In the genomic region with DNA sequence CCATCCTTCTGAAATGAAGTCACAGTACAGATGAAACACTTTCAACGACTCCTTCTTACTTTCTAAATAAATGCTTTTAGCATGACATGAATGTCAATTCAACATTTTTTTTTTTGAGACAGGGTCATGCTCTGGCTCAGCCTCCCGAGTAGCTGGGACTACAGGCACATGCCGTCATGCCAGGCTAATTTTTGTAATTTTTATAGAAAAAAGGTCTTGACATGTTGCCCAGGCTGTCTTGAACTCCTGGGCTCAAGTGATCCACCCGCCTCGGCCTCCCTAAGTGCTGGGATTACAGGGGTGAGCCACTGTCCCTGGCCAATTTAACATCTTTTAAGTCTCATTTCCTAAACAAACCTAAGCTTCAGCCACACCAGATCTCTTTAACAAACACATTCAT, we compare ENCODE assay signal across 15 cellular contexts. TPM values are rescaled to one million over a fixed set of nuclear protein-coding genes. Genes with fewer than 3 reads are reported as not detected.
DNase-seq lines count a peak whose midpoint lies in the region; ATAC-seq and TF ChIP-seq lines count a peak whose summit lies in the region.
"Had no signal": no experiment of that assay in that cellular context is flagged by ENCODE, and none has a peak within 500 bp of the region (broad histone marks: within the 10 kb centered on the region; RNA-seq: fewer than 3 reads in every experiment).

No MANE protein-coding gene starts in this region.

- H3K36me3 Mint-ChIP-seq in activated T-helper 17 cell treated with anti-CD3 and anti-CD28 coated beads, Interleukin-2, amount 50 U/mL, for 72 hours (ENCODE audit: low read depth), result peaks cover 22% of the 10 kb centered on the region
- peaks cover 63% of the 10 kb centered on the region for H3K36me3 Mint-ChIP-seq in stimulated activated effector memory CD8-positive, alpha-beta T cell treated with anti-CD3 and anti-CD28 coated beads, Interleukin-12 subunit alpha, Interleukin-12 subunit beta, amount 100 ng/mL, for 72 hours
- peaks cover 20% of the 10 kb centered on the region for H3K36me3 Mint-ChIP-seq in natural killer cell
- H3K36me3 Mint-ChIP-seq in T-helper 2 cell treated with Interferon-gamma antibody and Interleukin-4, amounts not matched to agents 5 μg/mL and 100 μg/mL, for 36 hours (ENCODE audit: low read depth), result peaks cover 54% of the 10 kb centered on the region

- peak overlapping the region; percentile 61 for H3K27ac ChIP-seq in DND-41 (ENCODE audit: low read length)
- H3K27ac ChIP-seq in mesodermal cell (ENCODE audit: low read depth, low read length, severe bottlenecking), result peak overlapping the region; percentile 41
- H3K27ac ChIP-seq: BLaER1 had no signal

- H3K36me3 ChIP-seq in DND-41 (ENCODE audit: insufficient read depth, low read length) (peaks cover 83% of the 10 kb centered on the region), mesodermal cell (ENCODE audit: control insufficient read depth, insufficient read depth, low read length) (peaks cover 6% of the 10 kb centered on the region)
- H3K36me3 ChIP-seq: BLaER1 had no signal

- H3K9ac ChIP-seq in DND-41 (ENCODE audit: low read depth, low read length), result no peak overlapping the region
- H3K9ac ChIP-seq: BLaER1 had no signal

- intact Hi-C loops in natural killer cell (cut with micrococcal nuclease), result no loop called here

- no peak overlapping the region for H3K4me3 ChIP-seq in DND-41 (ENCODE audit: low read depth in 1 of 2, low read length in 2 of 2)
- no peak overlapping the region for H3K4me3 ChIP-seq in mesodermal cell (ENCODE audit: extremely low read depth, insufficient read depth, low read length, poor library complexity, severe bottlenecking)
- H3K4me3 ChIP-seq: BLaER1, HAP-1 had no signal

- H3K9me3 ChIP-seq in DND-41 (ENCODE audit: insufficient read depth, low read length, severe bottlenecking), result no peaks in the 10 kb centered on the region
- no peaks in the 10 kb centered on the region for H3K9me3 ChIP-seq in mesodermal cell (ENCODE audit: control insufficient read depth, low read length)
- H3K9me3 ChIP-seq: BLaER1, HAP-1 had no signal

- DNase-seq in DND-41 (no peak), natural killer cell (no peak), NCI-H446 (lab: John Stamatoyannopoulos, UW) (no peak)
- DNase-seq in stimulated activated effector memory CD8-positive, alpha-beta T cell treated with anti-CD3 and anti-CD28 coated beads, Interleukin-12 subunit alpha, Interleukin-12 subunit beta, amount 100 ng/mL, for 72 hours (ENCODE audit: low spot score in 2 of 2), result no peak
- DNase-seq in T-helper 2 cell treated with Interferon-gamma antibody and Interleukin-4, amounts not matched to agents 5 μg/mL and 100 μg/mL, for 36 hours (ENCODE audit: low spot score), result no peak
- DNase-seq: MV-4-11, NCI-H1417 treated with DMSO at 0.1 percent for 48 hours, NCI-H2029, NCI-H526 had no signal

- H3K4me1 Mint-ChIP-seq in activated T-helper 17 cell treated with anti-CD3 and anti-CD28 coated beads, Interleukin-2, amount 50 U/mL, for 72 hours, result peaks cover 9% of the 10 kb centered on the region
- H3K4me1 Mint-ChIP-seq in stimulated activated effector memory CD8-positive, alpha-beta T cell treated with anti-CD3 and anti-CD28 coated beads, Interleukin-12 subunit alpha, Interleukin-12 subunit beta, amount 100 ng/mL, for 72 hours, result peaks cover 40% of the 10 kb centered on the region
- peaks cover 12 to 29% of the 10 kb centered on the region in 2 donors for H3K4me1 Mint-ChIP-seq in natural killer cell
- peaks cover 31% of the 10 kb centered on the region for H3K4me1 Mint-ChIP-seq in T-helper 2 cell treated with Interferon-gamma antibody and Interleukin-4, amounts not matched to agents 5 μg/mL and 100 μg/mL, for 36 hours (ENCODE audit: low read depth)

- TF ChIP-seq CTCF in DND-41 (IDR thresholded peaks at IDR 0.05; ENCODE audit: borderline replicate concordance, extremely low read depth, low read length, poor library complexity, severe bottlenecking) (no peak), natural killer cell (IDR thresholded peaks at IDR 0.05) (no peak)

- no peaks in the 10 kb centered on the region for H4K20me1 ChIP-seq in DND-41 (ENCODE audit: insufficient read depth, low read length)

- no peaks in the 10 kb centered on the region for H3K27me3 Mint-ChIP-seq in activated T-helper 17 cell treated with anti-CD3 and anti-CD28 coated beads, Interleukin-2, amount 50 U/mL, for 72 hours
- no peaks in the 10 kb centered on the region for H3K27me3 Mint-ChIP-seq in natural killer cell (ENCODE audit: low read depth in 2 of 2)
- no peaks in the 10 kb centered on the region for H3K27me3 Mint-ChIP-seq in T-helper 2 cell treated with Interferon-gamma antibody and Interleukin-4, amounts not matched to agents 5 μg/mL and 100 μg/mL, for 36 hours (ENCODE audit: low read depth)

- H3K4me1 ChIP-seq in DND-41 (ENCODE audit: insufficient read depth, low read length) (peaks cover 58% of the 10 kb centered on the region), mesodermal cell (ENCODE audit: control insufficient read depth, insufficient read depth, low read length, poor library complexity, severe bottlenecking) (peaks cover 24% of the 10 kb centered on the region)

- ATAC-seq in DND-41 (ENCODE audit: insufficient read depth, low read depth) (no peak), natural killer cell (no peak)
- ATAC-seq in activated T-helper 17 cell treated with anti-CD3 and anti-CD28 coated beads, Interleukin-2, amount 50 U/mL, for 72 hours (replicated peaks), result no peak
- ATAC-seq in stimulated activated effector memory CD8-positive, alpha-beta T cell treated with anti-CD3 and anti-CD28 coated beads, Interleukin-12 subunit alpha, Interleukin-12 subunit beta, amount 100 ng/mL, for 72 hours, result no peak

- H3K27me3 ChIP-seq in DND-41 (ENCODE audit: insufficient read depth, low read length, poor library complexity), result no peaks in the 10 kb centered on the region

- H3K27ac Mint-ChIP-seq in activated T-helper 17 cell treated with anti-CD3 and anti-CD28 coated beads, Interleukin-2, amount 50 U/mL, for 72 hours, result peak overlapping the region; percentile 69
- peak overlapping the region; percentile 38 for H3K27ac Mint-ChIP-seq in stimulated activated effector memory CD8-positive, alpha-beta T cell treated with anti-CD3 and anti-CD28 coated beads, Interleukin-12 subunit alpha, Interleukin-12 subunit beta, amount 100 ng/mL, for 72 hours
- peak overlapping the region in 1 of 2 donors; percentile 51 for H3K27ac Mint-ChIP-seq in natural killer cell
- H3K27ac Mint-ChIP-seq in T-helper 2 cell treated with Interferon-gamma antibody and Interleukin-4, amounts not matched to agents 5 μg/mL and 100 μg/mL, for 36 hours, result no peak overlapping the region

- H3K79me2 ChIP-seq in DND-41 (ENCODE audit: insufficient read depth, low read length), result peaks cover 5% of the 10 kb centered on the region; the same call in 1 of the 2 replicates

- no peak overlapping the region for H3K4me2 ChIP-seq in DND-41 (ENCODE audit: insufficient read depth, low read length)
- H3K4me2 ChIP-seq: BLaER1 had no signal

- H2AFZ ChIP-seq in DND-41 (ENCODE audit: low read depth, low read length), result no peak overlapping the region

- no peaks in the 10 kb centered on the region for H3K9me3 Mint-ChIP-seq in activated T-helper 17 cell treated with anti-CD3 and anti-CD28 coated beads, Interleukin-2, amount 50 U/mL, for 72 hours
- no peaks in the 10 kb centered on the region for H3K9me3 Mint-ChIP-seq in stimulated activated effector memory CD8-positive, alpha-beta T cell treated with anti-CD3 and anti-CD28 coated beads, Interleukin-12 subunit alpha, Interleukin-12 subunit beta, amount 100 ng/mL, for 72 hours
- no peaks in the 10 kb centered on the region for H3K9me3 Mint-ChIP-seq in natural killer cell
- no peaks in the 10 kb centered on the region for H3K9me3 Mint-ChIP-seq in T-helper 2 cell treated with Interferon-gamma antibody and Interleukin-4, amounts not matched to agents 5 μg/mL and 100 μg/mL, for 36 hours

- WGBS in mesodermal cell (ENCODE audit: insufficient coverage in 2 of 2), 2 experiments, result 90 to 95% methylated on average over 2 to 4 of the region's 5 CpGs

- H3K4me3 Mint-ChIP-seq in activated T-helper 17 cell treated with anti-CD3 and anti-CD28 coated beads, Interleukin-2, amount 50 U/mL, for 72 hours, result no peak overlapping the region
- H3K4me3 Mint-ChIP-seq in stimulated activated effector memory CD8-positive, alpha-beta T cell treated with anti-CD3 and anti-CD28 coated beads, Interleukin-12 subunit alpha, Interleukin-12 subunit beta, amount 100 ng/mL, for 72 hours, result no peak overlapping the region
- no peak overlapping the region for H3K4me3 Mint-ChIP-seq in natural killer cell
- H3K4me3 Mint-ChIP-seq in T-helper 2 cell treated with Interferon-gamma antibody and Interleukin-4, amounts not matched to agents 5 μg/mL and 100 μg/mL, for 36 hours, result no peak overlapping the region

RNA-seq across cellular contexts. Expression of a gene that starts 16.4 kb away (rescaled TPM):
- 1 to 10 TPM; 6.2 to 7.2 TPM for total RNA-seq in activated T-helper 17 cell treated with anti-CD3 and anti-CD28 coated beads, Interleukin-2, amount 50 U/mL, for 72 hours
- polyA plus RNA-seq in mesodermal cell (2013, experiment 1 of 2), result 7.1 TPM
- 6.3 TPM for polyA plus RNA-seq in mesodermal cell (2013, experiment 2 of 2)
- 10 to 100 TPM; 19.3 to 38.5 (median 33.9) TPM for total RNA-seq in natural killer cell

RNA-seq across cellular contexts. Expression of a gene that starts 28.4 kb away (rescaled TPM):
- not detected for total RNA-seq in activated T-helper 17 cell treated with anti-CD3 and anti-CD28 coated beads, Interleukin-2, amount 50 U/mL, for 72 hours
- polyA plus RNA-seq in mesodermal cell (2013, experiment 1 of 2), result not detected
- not detected for polyA plus RNA-seq in mesodermal cell (2013, experiment 2 of 2)
- total RNA-seq in natural killer cell, result under 1 TPM in 2 of 3 donors, not detected in 1; 0.53 to 0.66 TPM
- total RNA-seq: HT1080, SK-MEL-5 had no signal

RNA-seq across cellular contexts. Expression of a gene that starts 49.8 kb away (rescaled TPM):
- total RNA-seq in activated T-helper 17 cell treated with anti-CD3 and anti-CD28 coated beads, Interleukin-2, amount 50 U/mL, for 72 hours, result 1 to 10 TPM; 2.2 to 8.0 TPM
- 9.3 TPM for polyA plus RNA-seq in mesodermal cell (2013, experiment 1 of 2)
- 6.3 TPM for polyA plus RNA-seq in mesodermal cell (2013, experiment 2 of 2)
- 10 to 100 TPM in 2 of 3 donors, 1 to 10 TPM in 1; 9.8 to 19.2 (median 13.6) TPM for total RNA-seq in natural killer cell

RNA-seq across cellular contexts. Expression of a gene that starts 50.9 kb away (rescaled TPM):
- 10 to 100 TPM; 45.8 to 78.8 TPM for total RNA-seq in activated T-helper 17 cell treated with anti-CD3 and anti-CD28 coated beads, Interleukin-2, amount 50 U/mL, for 72 hours
- not detected for polyA plus RNA-seq in mesodermal cell (2013, experiment 1 of 2)
- polyA plus RNA-seq in mesodermal cell (2013, experiment 2 of 2), result not detected
- total RNA-seq in natural killer cell, result 100 to 1,000 TPM; 443 to 495 (median 478) TPM
- total RNA-seq: SK-MEL-5 had no signal
